ENCODE assay signal across 17 cellular contexts in genomic region chr15:59268199-59268979, GRCh38.
DNase-seq lines count a peak whose midpoint lies in the region; ATAC-seq, FAIRE-seq and TF ChIP-seq lines count a peak whose summit lies in the region.
"Had no signal": no experiment of that assay in that cellular context is flagged by ENCODE, and none has a peak within 500 bp of the region (broad histone marks: within the 10 kb centered on the region; RNA-seq: fewer than 3 reads in every experiment).

No MANE protein-coding gene starts in this region.

- peaks cover 3% of the 10 kb centered on the region for H4K20me1 ChIP-seq in IMR-90 (ENCODE audit: insufficient read depth, low read length)
- H4K20me1 ChIP-seq in GM12878 (ENCODE audit: control insufficient read depth, insufficient read depth), result no peaks in the 10 kb centered on the region
- H4K20me1 ChIP-seq in osteoblast (ENCODE audit: insufficient read depth, low read length), result peaks cover 9% of the 10 kb centered on the region

- RAD21 ChIA-PET in GM12878 (lab: Charles Lee; ENCODE audit: unreplicated experiment), result no interaction called here

- CTCF ChIA-PET in IMR-90 (lab: Yijun Ruan, JAX) (interaction anchor here (0.9 kb wide), 1 partner anchor 94 kb away, joined by 3 read pairs; no protein-coding TSS in a partner anchor), GM12878 (lab: Yijun Ruan, JAX) (interaction anchor here (0.5 kb wide), 1 partner anchor 9 kb away, joined by 3 read pairs; no protein-coding TSS in a partner anchor)

- no peak for TF ChIP-seq RAD21 in IMR-90 (IDR thresholded peaks at IDR 0.05; ENCODE audit: low read length)
- TF ChIP-seq RAD21 in GM12878 (IDR thresholded peaks at IDR 0.05; ENCODE audit: insufficient read depth, low read depth, low read length), result no peak

- TF ChIP-seq CTCF in IMR-90 (conservative IDR thresholded peaks at IDR 0.05; ENCODE audit: low read depth, low read length), result no peak
- no peak for TF ChIP-seq CTCF in GM12878 (IDR thresholded peaks at IDR 0.05 in 2 of 3, conservative IDR thresholded peaks at IDR 0.05 in 1 of 3; ENCODE audit: control insufficient read depth in 2 of 3, extremely low read depth in 1 of 3, insufficient read depth in 1 of 3, low read depth in 3 of 3, low read length in 3 of 3)
- TF ChIP-seq CTCF in osteoblast (IDR thresholded peaks at IDR 0.05; ENCODE audit: extremely low read depth, low read depth, low read length), result no peak
- no peak for TF ChIP-seq CTCF in GM13977 (IDR thresholded peaks at IDR 0.05; ENCODE audit: extremely low read depth, insufficient read depth, missing control alignments)

- intact Hi-C loops in IMR-90 (cut with micrococcal nuclease) (no loop called here), GM12878 (cut with micrococcal nuclease; ENCODE audit: unreplicated experiment) (no loop called here)

- H3K36me3 ChIP-seq in IMR-90 (ENCODE audit: control insufficient read depth, insufficient read depth, low read length) (peaks cover 1% of the 10 kb centered on the region; the same call in 1 of the 2 replicates), GM12878 (ENCODE audit: control insufficient read depth in 2 of 2, insufficient read depth in 2 of 2, low read length in 1 of 2) (peaks cover 0 to 22% of the 10 kb centered on the region in 2 experiments; a peak in 3 of 4 replicates), osteoblast (ENCODE audit: insufficient read depth, low read length) (peaks cover 26% of the 10 kb centered on the region)
- H3K36me3 ChIP-seq: sigmoid colon had no signal

- no peak overlapping the region for H3K27ac ChIP-seq in IMR-90 (ENCODE audit: insufficient read depth, low read length)
- no peak overlapping the region for H3K27ac ChIP-seq in GM12878 (ENCODE audit: control insufficient read depth, insufficient read depth)
- H3K27ac ChIP-seq in osteoblast (ENCODE audit: low read depth, low read length), result peak overlapping the region; percentile 17
- H3K27ac ChIP-seq: esophagus squamous epithelium, sigmoid colon had no signal

- 0 out of 2 replicates have a peak, but pooled peaks cover 17% of the 10 kb centered on the region for H3K9me1 ChIP-seq in IMR-90 (ENCODE audit: insufficient read depth, low read length)

- H2BK15ac ChIP-seq in IMR-90 (ENCODE audit: low read depth, low read length), result no peak overlapping the region

- no peak for TF ChIP-seq EP300 in GM12878 (IDR thresholded peaks at IDR 0.05; ENCODE audit: borderline replicate concordance in 1 of 2, control insufficient read depth in 1 of 2, low read depth in 2 of 2, low read length in 2 of 2)

- no peak overlapping the region for H4K8ac ChIP-seq in IMR-90 (ENCODE audit: low read depth in 2 of 2, low read length in 2 of 2)

- no peak overlapping the region for H4K5ac ChIP-seq in IMR-90 (ENCODE audit: low read depth, low read length)

- H3K27me3 ChIP-seq in IMR-90 (ENCODE audit: control insufficient read depth, insufficient read depth, low read length) (no peaks in the 10 kb centered on the region), GM12878 (replicated peaks in 1 of 2; ENCODE audit: control insufficient read depth in 2 of 2, insufficient read depth in 2 of 2, low read length in 1 of 2) (no peaks in the 10 kb centered on the region), osteoblast (ENCODE audit: insufficient read depth, low read length) (no peaks in the 10 kb centered on the region)
- H3K27me3 ChIP-seq: esophagus squamous epithelium, sigmoid colon had no signal

- H3K18ac ChIP-seq in IMR-90 (ENCODE audit: low read depth, low read length), result no peak overlapping the region

- H3K56ac ChIP-seq in IMR-90 (ENCODE audit: extremely low read depth, insufficient read depth, low read length), result no peak overlapping the region

- SMC1A ChIA-PET in GM12878 (lab: Charles Lee; ENCODE audit: uncharacterized antibody, unreplicated experiment), result interaction anchor here (0.9 to 2.1 kb wide), 5 partner anchors 12 to 35 kb away, joined by 3 to 7 read pairs (median 3); no protein-coding TSS in a partner anchor

- H3K4ac ChIP-seq in IMR-90 (ENCODE audit: low read depth, low read length), result no peak overlapping the region

- no peak for FAIRE-seq in GM12878 (lab: Jason Lieb, UNC)
- FAIRE-seq: K562 had no signal

- no peak overlapping the region for H2AK5ac ChIP-seq in IMR-90 (ENCODE audit: low read depth, low read length)

- no peak overlapping the region for H2BK5ac ChIP-seq in IMR-90 (ENCODE audit: low read depth, low read length, poor library complexity, severe bottlenecking)

- H4K91ac ChIP-seq in IMR-90 (ENCODE audit: insufficient read depth, low read depth, low read length), result no peak overlapping the region

- in situ Hi-C loops in IMR-90 (cut with MboI; ENCODE audit: low sequenced_read_pairs) (no loop called here), GM12878 (cut with MboI) (no loop called here), GM13977 (cut with MboI; ENCODE audit: low pct_unique_long_range_greater_than_20kb, low sequenced_read_pairs, unreplicated experiment) (no loop called here)

- BruUV-seq in IMR-90 (replicated peaks; lab: Mats Ljungman, UMichigan), result no TSS peak
- no TSS peak for BruUV-seq in GM12878 (replicated peaks; lab: Mats Ljungman, UMichigan)

- H2BK20ac ChIP-seq in IMR-90 (ENCODE audit: low read depth, low read length), result no peak overlapping the region

- POLR2A ChIA-PET in IMR-90 (lab: Charles Lee; ENCODE audit: unreplicated experiment), result no interaction called here
- POLR2A ChIA-PET in GM12878 (lab: Charles Lee), result interaction anchor here (0.6 kb wide), 1 partner anchor 73 kb away, joined by 12 read pairs; no protein-coding TSS in a partner anchor

- no peak overlapping the region for H3K14ac ChIP-seq in IMR-90 (replicated peaks; ENCODE audit: low read depth, low read length)

- ATAC-seq in IMR-90 (ENCODE audit: low read depth), result peak; percentile 27; the same call in 1 of the 2 replicates
- ATAC-seq in GM12878, result peak; percentile 86
- ATAC-seq: K562 had no signal

- no peaks in the 10 kb centered on the region for H3K9me3 ChIP-seq in IMR-90 (ENCODE audit: control insufficient read depth, insufficient read depth, low read length)
- H3K9me3 ChIP-seq in GM12878 (replicated peaks; ENCODE audit: control insufficient read depth, insufficient read depth, low read length), result no peaks in the 10 kb centered on the region
- no peaks in the 10 kb centered on the region for H3K9me3 ChIP-seq in osteoblast (ENCODE audit: low read depth, low read length)
- H3K9me3 ChIP-seq: esophagus squamous epithelium, sigmoid colon had no signal

- H3K4me3 ChIP-seq in IMR-90 (ENCODE audit: insufficient read depth, low read depth, low read length), result no peak overlapping the region
- H3K4me3 ChIP-seq in GM12878, result no peak overlapping the region
- H3K4me3 ChIP-seq in osteoblast (ENCODE audit: insufficient read depth, low read length), result no peak overlapping the region
- H3K4me3 ChIP-seq: esophagus squamous epithelium, K562, lung, sigmoid colon had no signal

- peaks cover 12% of the 10 kb centered on the region for H3K79me2 ChIP-seq in GM12878 (ENCODE audit: control insufficient read depth, insufficient read depth, low read length)
- peaks cover 16% of the 10 kb centered on the region for H3K79me2 ChIP-seq in osteoblast (ENCODE audit: insufficient read depth, low read length)

- no CpG with 5 or more reads among the region's 7 CpGs for WGBS in IMR-90 (ENCODE audit: extremely low coverage in 2 of 2, insufficient read length in 1 of 2), 2 experiments
- 57% methylated on average over 7 of the region's 7 CpGs for WGBS in GM12878 (ENCODE audit: insufficient coverage, insufficient replicate concordance, low lambda C conversion rate, missing lambda C conversion rate)

- H3K4me1 ChIP-seq in IMR-90 (ENCODE audit: control insufficient read depth, insufficient read depth, low read length) (no peaks in the 10 kb centered on the region), GM12878 (ENCODE audit: control insufficient read depth, insufficient read depth, low read length) (no peaks in the 10 kb centered on the region), osteoblast (ENCODE audit: insufficient read depth, low read length) (peaks cover 16% of the 10 kb centered on the region)
- H3K4me1 ChIP-seq: esophagus squamous epithelium, sigmoid colon had no signal

- H3K23ac ChIP-seq in IMR-90 (ENCODE audit: low read depth, low read length), result no peak overlapping the region

- peaks cover 24 to 49% of the 10 kb centered on the region in 2 experiments for H3K79me1 ChIP-seq in IMR-90 (ENCODE audit: low read depth in 1 of 2, low read length in 2 of 2)

- TF ChIP-seq POLR2A in IMR-90 (IDR thresholded peaks at IDR 0.05; ENCODE audit: low read depth, low read length) (no peak), GM12878 (IDR thresholded peaks at IDR 0.05; ENCODE audit: low read depth, low read length) (no peak)

- no peak overlapping the region for H3K9ac ChIP-seq in IMR-90 (ENCODE audit: low read depth, low read length)
- no peak overlapping the region for H3K9ac ChIP-seq in GM12878 (ENCODE audit: control insufficient read depth, insufficient read depth, low read length)

- H2AK9ac ChIP-seq in IMR-90 (replicated peaks; ENCODE audit: low read depth, low read length, poor library complexity), result no peak overlapping the region

- no peak overlapping the region for H2BK120ac ChIP-seq in IMR-90 (ENCODE audit: low read depth, low read length)

- dilution Hi-C loops in IMR-90 (cut with HindIII; ENCODE audit: low sequenced_read_pairs, unreplicated experiment), result no loop called here

- H3K4me2 ChIP-seq in IMR-90 (ENCODE audit: low read depth, low read length) (peak overlapping the region; percentile 36; the same call in 1 of the 2 replicates), GM12878 (ENCODE audit: control insufficient read depth, insufficient read depth) (no peak overlapping the region), osteoblast (ENCODE audit: insufficient read depth, low read length) (no peak overlapping the region)

- no peak overlapping the region for H2AFZ ChIP-seq in IMR-90 (replicated peaks; ENCODE audit: low read length, poor library complexity)
- H2AFZ ChIP-seq in GM12878 (ENCODE audit: control insufficient read depth, low read depth, low read length), result no peak overlapping the region
- H2AFZ ChIP-seq in osteoblast (ENCODE audit: low read length), result no peak overlapping the region

- DNase-seq in ELR (ENCODE audit: low read depth) (peak; percentile 93), IMR-90 (peak; percentile 70), GM12878 (ENCODE audit: low read depth, low spot score) (no peak), osteoblast (ENCODE audit: insufficient read length, low spot score, missing footprints) (no peak), GM13977 (ENCODE audit: low spot score) (no peak), midbrain (lab: John Stamatoyannopoulos, UW) (no peak), ureter (ENCODE audit: low spot score) (no peak)
- no peak for DNase-seq in effector CD8-positive, alpha-beta T cell (lab: John Stamatoyannopoulos, UW)
- DNase-seq: activated CD4-positive, alpha-beta T cell treated with anti-CD3 and anti-CD28 coated beads, Interleukin-2, amount 50 U/mL, for 4 hours; CD8-positive, alpha-beta memory T cell; esophagus squamous epithelium; NCI-H1417 treated with DMSO at 0.1 percent for 48 hours; nephron progenitor cell; RPMI8226; sigmoid colon had no signal

TF ChIP-seq in IMR-90, 13 proteins besides CTCF, POLR2A, EP300 and RAD21:
- no peak for TF ChIP-seq FOS (IDR thresholded peaks at IDR 0.05; ENCODE audit: low read depth, low read length)

TF ChIP-seq in GM12878, 131 proteins besides CTCF, POLR2A, EP300 and RAD21:
- no peak for TF ChIP-seq RBBP5 (conservative IDR thresholded peaks at IDR 0.05)
- TF ChIP-seq ZNF384 (IDR thresholded peaks at IDR 0.05; ENCODE audit: borderline replicate concordance, low read depth, low read length), result peak; percentile 55
- peak; percentile 73 for TF ChIP-seq ZNF24 (IDR thresholded peaks at IDR 0.05)

Comparison
In these comparisons a context has a peak if more than half of its experiments do, and no peak if none do; other contexts are left out.
1. DNase-seq: peak in ELR (single experiment) and IMR-90 (single experiment); none in GM12878 (single experiment), osteoblast (single experiment), GM13977 (single experiment), midbrain (single experiment), effector CD8-positive, alpha-beta T cell (single experiment) and ureter (single experiment).